1 cellular context compared by ENCODE assay signal in genomic region chr2:169716938-169717690, GRCh38.
TF ChIP-seq lines count a peak whose summit lies in the region.

No MANE protein-coding gene starts in this region.

TF ChIP-seq in HepG2, 621 proteins besides CTCF, POLR2A, EP300 and RAD21 (continued from another document):
- TF ChIP-seq ZNF318 (CRISPR knock-in tag; IDR thresholded peaks at IDR 0.05) = no peak
- TF ChIP-seq MAX (IDR thresholded peaks at IDR 0.05) = peak; percentile 55; the same call in 1 of the 2 replicates
- no peak for TF ChIP-seq AHR (CRISPR knock-in tag; IDR thresholded peaks at IDR 0.05)
- no peak for TF ChIP-seq ZNF264 (CRISPR knock-in tag; IDR thresholded peaks at IDR 0.05)
- TF ChIP-seq NFKBIZ (CRISPR knock-in tag; IDR thresholded peaks at IDR 0.05) = 0 out of 2 replicates have a peak, but pooled peaks have one; percentile 52
- no peak for TF ChIP-seq SCMH1 (CRISPR knock-in tag; IDR thresholded peaks at IDR 0.05; ENCODE audit: borderline replicate concordance)
- TF ChIP-seq MLLT10 (CRISPR knock-in tag; IDR thresholded peaks at IDR 0.05) = no peak
- TF ChIP-seq JARID2 (CRISPR knock-in tag; IDR thresholded peaks at IDR 0.05; ENCODE audit: insufficient replicate concordance) = no peak
- no peak for TF ChIP-seq ZNF484 (CRISPR knock-in tag; IDR thresholded peaks at IDR 0.05; ENCODE audit: borderline replicate concordance, low read depth)
- TF ChIP-seq ZFP91 (CRISPR knock-in tag; IDR thresholded peaks at IDR 0.05; ENCODE audit: borderline replicate concordance) = no peak; the same call in 1 of the 2 replicates
- TF ChIP-seq GRHL1 (CRISPR knock-in tag; conservative IDR thresholded peaks at IDR 0.05) = no peak
- peak; percentile 63; the same call in 1 of the 2 replicates for TF ChIP-seq MXD4 (CRISPR knock-in tag; IDR thresholded peaks at IDR 0.05)
- TF ChIP-seq NAIF1 (CRISPR knock-in tag; IDR thresholded peaks at IDR 0.05; ENCODE audit: borderline replicate concordance) = no peak
- no peak for TF ChIP-seq ZNF17 (CRISPR knock-in tag; IDR thresholded peaks at IDR 0.05)
- TF ChIP-seq TRIM22 (IDR thresholded peaks at IDR 0.05) = no peak
- TF ChIP-seq ZBTB49 (CRISPR knock-in tag; IDR thresholded peaks at IDR 0.05; ENCODE audit: borderline replicate concordance) = no peak
- TF ChIP-seq PRPF4 (IDR thresholded peaks at IDR 0.05; ENCODE audit: low read depth, low read length, poor library complexity, severe bottlenecking) = no peak
- no peak for TF ChIP-seq ZNF577 (CRISPR knock-in tag; IDR thresholded peaks at IDR 0.05; ENCODE audit: borderline replicate concordance, low read depth)
- no peak for TF ChIP-seq ZBTB44 (CRISPR knock-in tag; IDR thresholded peaks at IDR 0.05)
- no peak for TF ChIP-seq ZNF652 (CRISPR knock-in tag; IDR thresholded peaks at IDR 0.05; ENCODE audit: borderline replicate concordance, low read depth)
- no peak for TF ChIP-seq ZSCAN12 (CRISPR knock-in tag; IDR thresholded peaks at IDR 0.05)
- no peak for TF ChIP-seq ONECUT2 (CRISPR knock-in tag; IDR thresholded peaks at IDR 0.05)
- TF ChIP-seq SNAPC5 (CRISPR knock-in tag; IDR thresholded peaks at IDR 0.05; ENCODE audit: borderline replicate concordance) = no peak
- peak; percentile 49; the same call in 1 of the 2 replicates for TF ChIP-seq CHD4 (IDR thresholded peaks at IDR 0.05; ENCODE audit: borderline replicate concordance, low read length)
- no peak for TF ChIP-seq ZNF207 (IDR thresholded peaks at IDR 0.05; ENCODE audit: borderline replicate concordance)
- TF ChIP-seq MEF2D (CRISPR knock-in tag; IDR thresholded peaks at IDR 0.05) = no peak
- TF ChIP-seq KDM5A (IDR thresholded peaks at IDR 0.05; ENCODE audit: borderline replicate concordance, low read length) = no peak
